In genomic region chr1:5994713-5995621, GRCh38 we compare ENCODE assay signal across 10 cellular contexts. TPM values are rescaled to one million over a fixed set of nuclear protein-coding genes. Genes with fewer than 3 reads are reported as not detected.
A peak's percentile ranks its signal among the peaks of the same experiment; 100 is the strongest.
DNase-seq lines count a peak whose midpoint lies in the region; ATAC-seq and TF ChIP-seq lines count a peak whose summit lies in the region.
"Had no signal": no experiment of that assay in that cellular context is flagged by ENCODE, and none has a peak within 500 bp of the region (broad histone marks: within the 10 kb centered on the region; RNA-seq: fewer than 3 reads in every experiment).

No MANE protein-coding gene starts in this region.

- H3K4me3 ChIP-seq in HCT116 (replicated peaks in 1 of 2; ENCODE audit: low read depth in 1 of 2, low read length in 2 of 2) = no peak overlapping the region
- no peak overlapping the region for H3K4me3 ChIP-seq in fibroblast of the aortic adventitia (ENCODE audit: low read depth, low read length)
- H3K4me3 ChIP-seq: ovary had no signal

- H4K20me1 ChIP-seq in HCT116 (ENCODE audit: insufficient read depth) = no peaks in the 10 kb centered on the region

- TF ChIP-seq CTCF in HCT116 (IDR thresholded peaks at IDR 0.05 in 2 of 3, conservative IDR thresholded peaks at IDR 0.05 in 1 of 3; ENCODE audit: borderline replicate concordance in 1 of 3, insufficient read depth in 1 of 3, low read depth in 2 of 3, low read length in 2 of 3) (peak in 1 of 3 experiments; percentile 15; a peak in 2 of 6 replicates), fibroblast of the aortic adventitia (IDR thresholded peaks at IDR 0.05; ENCODE audit: insufficient read depth, low read length) (peak; percentile 13), nephron progenitor cell (IDR thresholded peaks at IDR 0.05) (no peak)

- BruUV-seq in HCT116 (replicated peaks; lab: Mats Ljungman, UMichigan) = no TSS peak

- H2AFZ ChIP-seq in HCT116 (ENCODE audit: low read depth, low read length, poor library complexity, severe bottlenecking) = no peak overlapping the region

- H3K27ac ChIP-seq in HCT116 (ENCODE audit: low read depth, low read length) = no peak overlapping the region
- H3K27ac ChIP-seq: ovary had no signal

- peaks cover 17 to 21% of the 10 kb centered on the region in 2 experiments for H3K4me1 ChIP-seq in HCT116 (ENCODE audit: control insufficient read depth in 1 of 2, insufficient read depth in 2 of 2, low read length in 2 of 2)

- no peaks in the 10 kb centered on the region for H3K36me3 Mint-ChIP-seq in nephron progenitor cell (ENCODE audit: low read depth)

- H3K9ac ChIP-seq in HCT116 (ENCODE audit: low read length) = no peak overlapping the region

- 0 out of 2 replicates have a peak overlapping the region, but pooled peaks have one; percentile 100 for H3K4me2 ChIP-seq in HCT116 (ENCODE audit: low read length)

- H3K4me3 Mint-ChIP-seq in nephron progenitor cell = no peak overlapping the region

- RAD21 ChIA-PET in HCT116 (lab: Charles Lee; ENCODE audit: low non-redundant PET in 1 of 2, low total read pairs in 2 of 2, uncharacterized antibody in 2 of 2, unreplicated experiment in 2 of 2) = no interaction called here

- TF ChIP-seq POLR2A in HCT116 (IDR thresholded peaks at IDR 0.05; ENCODE audit: borderline replicate concordance, extremely low read depth, insufficient read depth, insufficient read length) = no peak

- POLR2A ChIA-PET in HCT116 (lab: Charles Lee) = no interaction called here

- no peak for ATAC-seq in HCT116

- H3K27me3 ChIP-seq in HCT116 (ENCODE audit: insufficient read depth, low read length) = no peaks in the 10 kb centered on the region
- H3K27me3 ChIP-seq: ovary had no signal

- no peak for TF ChIP-seq RAD21 in HCT116 (IDR thresholded peaks at IDR 0.05; ENCODE audit: low read depth)

- CTCF ChIA-PET in HCT116 (lab: Charles Lee) = no interaction called here

- DNase-seq in HCT116 (ENCODE audit: low read depth, low spot score) = no peak
- DNase-seq in activated CD8-positive, alpha-beta memory T cell treated with anti-CD3 and anti-CD28 coated beads for 4 hours (ENCODE audit: low read depth in 2 of 2) = peak; percentile 31 to 50
- DNase-seq in fibroblast of the aortic adventitia (ENCODE audit: low read depth) = no peak
- peak; percentile 70 for DNase-seq in stimulated activated CD8-positive, alpha-beta memory T cell treated with anti-CD3 and anti-CD28 coated beads, Interleukin-4, amount 100 ng/mL, for 48 hours
- DNase-seq in NCI-H2029 (lab: John Stamatoyannopoulos, UW) = no peak
- no peak for DNase-seq in nephron progenitor cell
- no peak for DNase-seq in SK-N-DZ (ENCODE audit: low spot score)
- no peak for DNase-seq in GDM1 (lab: John Stamatoyannopoulos, UW)
- DNase-seq: NCI-H748 treated with DMSO at 0.1 percent for 48 hours had no signal

- intact Hi-C loops in HCT116 (cut with micrococcal nuclease) = no loop called here

- H3K27me3 Mint-ChIP-seq in nephron progenitor cell (ENCODE audit: low read depth, poor library complexity) = peaks cover 42% of the 10 kb centered on the region

- H3K9me2 ChIP-seq in HCT116 (ENCODE audit: insufficient read depth) = no peaks in the 10 kb centered on the region

- peaks cover 4% of the 10 kb centered on the region; the same call in 1 of the 2 replicates for H3K79me2 ChIP-seq in HCT116 (ENCODE audit: insufficient read depth, low read length)

- H3K4me1 Mint-ChIP-seq in nephron progenitor cell = peaks cover 44% of the 10 kb centered on the region

- no peaks in the 10 kb centered on the region for H3K9me3 Mint-ChIP-seq in nephron progenitor cell

- H3K27ac Mint-ChIP-seq in nephron progenitor cell = no peak overlapping the region

- no peaks in the 10 kb centered on the region for H3K36me3 ChIP-seq in HCT116 (ENCODE audit: control insufficient read depth in 1 of 2, insufficient read depth in 2 of 2, low read length in 2 of 2)
- H3K36me3 ChIP-seq: ovary had no signal

- H3K9me3 ChIP-seq in HCT116 (ENCODE audit: control insufficient read depth in 1 of 2, insufficient read depth in 1 of 2, low read depth in 1 of 2, low read length in 2 of 2) = no peaks in the 10 kb centered on the region
- H3K9me3 ChIP-seq: ovary had no signal

TF ChIP-seq in HCT116, 20 proteins besides CTCF, POLR2A, EP300 and RAD21:
- TF ChIP-seq, protein P1, sequence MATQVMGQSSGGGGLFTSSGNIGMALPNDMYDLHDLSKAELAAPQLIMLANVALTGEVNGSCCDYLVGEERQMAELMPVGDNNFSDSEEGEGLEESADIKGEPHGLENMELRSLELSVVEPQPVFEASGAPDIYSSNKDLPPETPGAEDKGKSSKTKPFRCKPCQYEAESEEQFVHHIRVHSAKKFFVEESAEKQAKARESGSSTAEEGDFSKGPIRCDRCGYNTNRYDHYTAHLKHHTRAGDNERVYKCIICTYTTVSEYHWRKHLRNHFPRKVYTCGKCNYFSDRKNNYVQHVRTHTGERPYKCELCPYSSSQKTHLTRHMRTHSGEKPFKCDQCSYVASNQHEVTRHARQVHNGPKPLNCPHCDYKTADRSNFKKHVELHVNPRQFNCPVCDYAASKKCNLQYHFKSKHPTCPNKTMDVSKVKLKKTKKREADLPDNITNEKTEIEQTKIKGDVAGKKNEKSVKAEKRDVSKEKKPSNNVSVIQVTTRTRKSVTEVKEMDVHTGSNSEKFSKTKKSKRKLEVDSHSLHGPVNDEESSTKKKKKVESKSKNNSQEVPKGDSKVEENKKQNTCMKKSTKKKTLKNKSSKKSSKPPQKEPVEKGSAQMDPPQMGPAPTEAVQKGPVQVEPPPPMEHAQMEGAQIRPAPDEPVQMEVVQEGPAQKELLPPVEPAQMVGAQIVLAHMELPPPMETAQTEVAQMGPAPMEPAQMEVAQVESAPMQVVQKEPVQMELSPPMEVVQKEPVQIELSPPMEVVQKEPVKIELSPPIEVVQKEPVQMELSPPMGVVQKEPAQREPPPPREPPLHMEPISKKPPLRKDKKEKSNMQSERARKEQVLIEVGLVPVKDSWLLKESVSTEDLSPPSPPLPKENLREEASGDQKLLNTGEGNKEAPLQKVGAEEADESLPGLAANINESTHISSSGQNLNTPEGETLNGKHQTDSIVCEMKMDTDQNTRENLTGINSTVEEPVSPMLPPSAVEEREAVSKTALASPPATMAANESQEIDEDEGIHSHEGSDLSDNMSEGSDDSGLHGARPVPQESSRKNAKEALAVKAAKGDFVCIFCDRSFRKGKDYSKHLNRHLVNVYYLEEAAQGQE (IDR thresholded peaks at IDR 0.05; ENCODE audit: low read depth) = no peak
- no peak for TF ChIP-seq POLR2AphosphoS5 (IDR thresholded peaks at IDR 0.05; ENCODE audit: low read depth, low read length)
- TF ChIP-seq YY1 (IDR thresholded peaks at IDR 0.05; ENCODE audit: extremely low read depth, insufficient replicate concordance, low read depth, low read length) = no peak
- TF ChIP-seq, protein P2, sequence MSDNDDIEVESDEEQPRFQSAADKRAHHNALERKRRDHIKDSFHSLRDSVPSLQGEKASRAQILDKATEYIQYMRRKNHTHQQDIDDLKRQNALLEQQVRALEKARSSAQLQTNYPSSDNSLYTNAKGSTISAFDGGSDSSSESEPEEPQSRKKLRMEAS (IDR thresholded peaks at IDR 0.05) = no peak
- no peak for TF ChIP-seq ZNF274 (IDR thresholded peaks at IDR 0.05; ENCODE audit: low read depth, low read length)
- TF ChIP-seq EGR1 (IDR thresholded peaks at IDR 0.05; ENCODE audit: low read depth) = no peak
- no peak for TF ChIP-seq ELF1 (IDR thresholded peaks at IDR 0.05; ENCODE audit: borderline replicate concordance, low read depth)
- no peak for TF ChIP-seq SIN3A (IDR thresholded peaks at IDR 0.05; ENCODE audit: low read depth)
- no peak for TF ChIP-seq TCF7L2 (IDR thresholded peaks at IDR 0.05; ENCODE audit: borderline replicate concordance, extremely low read depth, insufficient read depth, insufficient read length)
- no peak for TF ChIP-seq SRF (IDR thresholded peaks at IDR 0.05; ENCODE audit: low read depth)
- no peak for TF ChIP-seq SP1 (IDR thresholded peaks at IDR 0.05; ENCODE audit: low read depth)
- no peak for TF ChIP-seq EZH2phosphoT487 (IDR thresholded peaks at IDR 0.05; ENCODE audit: borderline replicate concordance)
- no peak for TF ChIP-seq ZFX (IDR thresholded peaks at IDR 0.05)

RNA-seq across cellular contexts. Expression of gene NPHP4, which starts 2.7 kb away (rescaled TPM):
- total RNA-seq in HCT116 (2021; ENCODE audit: unreplicated experiment) = 20.0 TPM
- 12.5 and 13.5 TPM in 2 replicates for polyA plus RNA-seq in HCT116 (2012)
- total RNA-seq in fibroblast of the aortic adventitia (ENCODE audit: low replicate concordance) = 6.9 and 9.6 TPM in 2 replicates
- 9.4 and 11.4 TPM in 2 replicates for polyA plus RNA-seq in SK-N-DZ (2014; cell fraction: cytosol; rRNA removed)
- polyA plus RNA-seq in SK-N-DZ (2014; cell fraction: nucleus; rRNA removed) = 42.8 and 55.4 TPM in 2 replicates

RNA-seq across cellular contexts. Expression of gene KCNAB2, which starts 50.7 kb away (rescaled TPM):
- total RNA-seq in HCT116 (2021; ENCODE audit: unreplicated experiment) = 18.1 TPM
- 10.2 TPM in 2 replicates for polyA plus RNA-seq in HCT116 (2012)
- total RNA-seq in fibroblast of the aortic adventitia (ENCODE audit: low replicate concordance) = 4.0 and 9.1 TPM in 2 replicates
- polyA plus RNA-seq in SK-N-DZ (2014; cell fraction: cytosol; rRNA removed) = 3.2 and 4.7 TPM in 2 replicates
- polyA plus RNA-seq in SK-N-DZ (2014; cell fraction: nucleus; rRNA removed) = 8.0 and 11.2 TPM in 2 replicates

Comparison
In these comparisons a context has a peak if more than half of its experiments do, and no peak if none do; other contexts are left out.
1. DNase-seq: peak in activated CD8-positive, alpha-beta memory T cell treated with anti-CD3 and anti-CD28 coated beads for 4 hours (2 of 2) and stimulated activated CD8-positive, alpha-beta memory T cell treated with anti-CD3 and anti-CD28 coated beads, Interleukin-4, amount 100 ng/mL, for 48 hours (single experiment); none in HCT116 (single experiment), fibroblast of the aortic adventitia (single experiment), NCI-H2029 (single experiment), nephron progenitor cell (single experiment), SK-N-DZ (single experiment) and GDM1 (single experiment).